ENCODE assay signal across 8 cellular contexts in genomic region chr17:2592974-2593845, GRCh38. TPM values are rescaled to one million over a fixed set of nuclear protein-coding genes. Genes with fewer than 3 reads are reported as not detected.
DNase-seq lines count a peak whose midpoint lies in the region; ATAC-seq, FAIRE-seq and TF ChIP-seq lines count a peak whose summit lies in the region.

Gene PAFAH1B1 (plus strand): TSS chr17:2593654. CDS start chr17:2638289, 44,635 bp downstream.

- TF ChIP-seq CTCF in right atrium auricular region (IDR thresholded peaks at IDR 0.05) (peak in 1 of 2 donors; percentile 50), uterus (IDR thresholded peaks at IDR 0.05) (peak; percentile 11 to 44 (median 29))

- H3K4me3 ChIP-seq in right atrium auricular region = peak within 1 kb of the TSS; percentile 90 to 98
- peak within 1 kb of the TSS; percentile 73 to 83 for H3K4me3 ChIP-seq in uterus

- peaks cover 0 to 35% of the 10 kb centered on the region in 2 donors for H3K4me1 ChIP-seq in right atrium auricular region
- H3K4me1 ChIP-seq in uterus = peaks cover 5% of the 10 kb centered on the region in 2 donors

- TF ChIP-seq POLR2A in GM12891 (IDR thresholded peaks at IDR 0.05; ENCODE audit: low read depth, low read length) = peak; percentile 76
- TF ChIP-seq POLR2A in uterus (IDR thresholded peaks at IDR 0.05) = peak; percentile 78 to 96

- intact Hi-C loops in uterus (cut with DNase I; ENCODE audit: low total_unique reads) = loop anchor here (10.0 kb wide), 1 partner anchor 112 kb away; no protein-coding TSS in a partner anchor

- DNase-seq in GM12891 (ENCODE audit: insufficient read length, low spot score) = peak; percentile 90
- DNase-seq in NCI-H146 (lab: John Stamatoyannopoulos, UW) = peak; percentile 89
- DNase-seq in T-helper 2 cell = peak; percentile 87 to 96 (median 94)
- DNase-seq in right atrium auricular region (ENCODE audit: low spot score) = peak; percentile 82
- peak; percentile 94 for DNase-seq in putamen (ENCODE audit: low spot score)
- peak; percentile 86 to 93 for DNase-seq in uterus

- FAIRE-seq in GM12891 (lab: Jason Lieb, UNC) = peak; percentile 85

- no peaks in the 10 kb centered on the region for H3K9me3 ChIP-seq in right atrium auricular region
- H3K9me3 ChIP-seq in uterus = no peaks in the 10 kb centered on the region

- H3K27me3 ChIP-seq in right atrium auricular region (no peaks in the 10 kb centered on the region), uterus (no peaks in the 10 kb centered on the region)

- no peaks in the 10 kb centered on the region for H3K36me3 ChIP-seq in right atrium auricular region
- no peaks in the 10 kb centered on the region for H3K36me3 ChIP-seq in uterus

- peak; percentile 86 for ATAC-seq in HG02798 (IDR thresholded peaks at IDR 0.05; ENCODE audit: poor library complexity, unreplicated experiment)

- H3K27ac ChIP-seq in angular gyrus (ENCODE audit: low read depth, low read length) = peak within 1 kb of the TSS; percentile 98
- peak within 1 kb of the TSS; percentile 95 to 99 for H3K27ac ChIP-seq in right atrium auricular region
- H3K27ac ChIP-seq in uterus = peak within 1 kb of the TSS; percentile 98

TF ChIP-seq in GM12891, 5 proteins besides CTCF, POLR2A, EP300 and RAD21:
- TF ChIP-seq SPI1 (IDR thresholded peaks at IDR 0.05; ENCODE audit: low read depth, low read length) (no peak), TAF1 (IDR thresholded peaks at IDR 0.05; ENCODE audit: low read depth, low read length) (0 out of 2 replicates have a peak, but pooled peaks have one; percentile 19), POLR2AphosphoS5 (IDR thresholded peaks at IDR 0.05; ENCODE audit: low read depth, low read length) (peak; percentile 54)

RNA-seq across cellular contexts. Expression of gene PAFAH1B1, which starts in this region (rescaled TPM):
- 49.2 TPM for polyA plus RNA-seq in GM12891 (2012; ENCODE audit: low read depth, missing spikeins)
- total RNA-seq in right atrium auricular region (10 to 100 TPM; 55.4 to 71.6 TPM), uterus (100 to 1,000 TPM in 3 of 4 donors, 10 to 100 TPM in 1; 84.4 to 189 (median 159) TPM)

Comparison
In these comparisons a context has a peak if more than half of its experiments do, and no peak if none do; other contexts are left out.
1. Peak in every context shown above with its lines: DNase-seq, ATAC-seq, H3K4me3 ChIP-seq and H3K27ac ChIP-seq.